11 cellular contexts compared by ENCODE assay signal in genomic region chr14:94577472-94577871, GRCh38. TPM values are rescaled to one million over a fixed set of nuclear protein-coding genes. Genes with fewer than 3 reads are reported as not detected.
"Had no signal": no experiment of that assay in that cellular context is flagged by ENCODE, and none has a peak within 500 bp of the region (broad histone marks: within the 10 kb centered on the region; RNA-seq: fewer than 3 reads in every experiment).

No MANE protein-coding gene starts in this region.

RNA-seq across cellular contexts. Expression of gene SERPINA5, which starts 3.8 kb away (rescaled TPM):
- total RNA-seq: temporal lobe had no signal

RNA-seq across cellular contexts. Expression of gene SERPINA4, which starts 16.2 kb away (rescaled TPM):
- total RNA-seq: subcutaneous adipose tissue, suprapubic skin, temporal lobe, thoracic aorta, thyroid gland, tibial nerve, transverse colon, upper lobe of right lung, ureter, urinary bladder, vagina had no signal
- polyA plus RNA-seq: urinary bladder had no signal
